In genomic region chr3:16102905-16103364, GRCh38 we compare ENCODE assay signal across 13 cellular contexts.
A peak's percentile ranks its signal among the peaks of the same experiment; 100 is the strongest.
DNase-seq lines count a peak whose midpoint lies in the region; ATAC-seq, FAIRE-seq and TF ChIP-seq lines count a peak whose summit lies in the region.
"Had no signal": no experiment of that assay in that cellular context is flagged by ENCODE, and none has a peak within 500 bp of the region (broad histone marks: within the 10 kb centered on the region; RNA-seq: fewer than 3 reads in every experiment).

No MANE protein-coding gene starts in this region.

- H3K9ac ChIP-seq in HepG2 (ENCODE audit: insufficient read depth, low read depth, low read length) = no peak overlapping the region

- H3K27me3 ChIP-seq in HepG2 (ENCODE audit: control insufficient read depth in 1 of 2, insufficient read depth in 2 of 2, low read length in 2 of 2) = no peaks in the 10 kb centered on the region

- TF ChIP-seq CTCF in coronary artery (IDR thresholded peaks at IDR 0.05) = no peak
- no peak for TF ChIP-seq CTCF in HepG2 (CRISPR knock-in tag; IDR thresholded peaks at IDR 0.05)
- TF ChIP-seq CTCF in natural killer cell (IDR thresholded peaks at IDR 0.05) = no peak

- peak; percentile 59 for DNase-seq in A172 (ENCODE audit: low spot score)
- peak; percentile 85 for DNase-seq in HT1080 (ENCODE audit: low read depth)
- DNase-seq in coronary artery (ENCODE audit: low spot score) = no peak
- peak; percentile 66 for DNase-seq in HepG2 (ENCODE audit: low spot score)
- DNase-seq in natural killer cell = no peak
- DNase-seq in stimulated activated CD4-positive, alpha-beta T cell treated with anti-CD3 and anti-CD28 coated beads, Interleukin-4, amount 100 ng/mL, for 4 hours = no peak
- no peak for DNase-seq in epidermal melanocyte (ENCODE audit: insufficient read length, low spot score)
- DNase-seq: activated CD4-positive, CD25-positive, alpha-beta regulatory T cell treated with anti-CD3 and anti-CD28 coated beads, Interleukin-2, amount 50 U/mL, for 72 hours; activated gamma-delta T cell; effector CD8-positive, alpha-beta T cell; NCI-H2081 had no signal

- ATAC-seq in HepG2 = no peak; the same call in 2 of the 3 replicates
- no peak for ATAC-seq in natural killer cell
- ATAC-seq in GM21360 (IDR thresholded peaks at IDR 0.05; ENCODE audit: unreplicated experiment) = no peak

- TF ChIP-seq POLR2A in HepG2 (IDR thresholded peaks at IDR 0.05; ENCODE audit: insufficient read depth in 1 of 2, low read depth in 2 of 2, low read length in 2 of 2) = no peak

- H3K27me3 Mint-ChIP-seq in natural killer cell (ENCODE audit: low read depth in 2 of 2) = peaks cover 12 to 22% of the 10 kb centered on the region in 2 donors
- H3K27me3 Mint-ChIP-seq: progenitor cell of endocrine pancreas had no signal

- H2AFZ ChIP-seq in HepG2 (ENCODE audit: low read length) = no peak overlapping the region

- H3K4me2 ChIP-seq in HepG2 (ENCODE audit: low read depth, low read length) = peak overlapping the region; percentile 1; the same call in 1 of the 2 replicates

- no peaks in the 10 kb centered on the region for H3K4me1 Mint-ChIP-seq in natural killer cell

- H3K27ac Mint-ChIP-seq in natural killer cell = no peak overlapping the region
- H3K27ac Mint-ChIP-seq: progenitor cell of endocrine pancreas had no signal

- no peaks in the 10 kb centered on the region for H4K20me1 ChIP-seq in HepG2 (ENCODE audit: insufficient read depth, low read length)

- H3K36me3 ChIP-seq in HepG2 (replicated peaks in 1 of 2; ENCODE audit: control insufficient read depth in 1 of 2, insufficient read depth in 2 of 2, low read length in 2 of 2) = no peaks in the 10 kb centered on the region

- H3K9me3 ChIP-seq in HepG2 (ENCODE audit: low read length) = no peaks in the 10 kb centered on the region

- POLR2A ChIA-PET in HepG2 (lab: Yijun Ruan, JAX) = interaction anchor here (1.8 kb wide), 1 partner anchor 42 kb away, joined by 5 read pairs; no protein-coding TSS in a partner anchor

- H3K27ac ChIP-seq in coronary artery = peak overlapping the region; percentile 7 to 73
- H3K27ac ChIP-seq in HepG2 (ENCODE audit: extremely low read length, insufficient read depth, low read length) = no peak overlapping the region

- H3K79me2 ChIP-seq in HepG2 (ENCODE audit: insufficient read depth, low read length) = no peaks in the 10 kb centered on the region

- TF ChIP-seq EP300 in HepG2 (IDR thresholded peaks at IDR 0.05; ENCODE audit: low read depth in 2 of 2, low read length in 2 of 2) = peak in 1 of 2 experiments; percentile 36; a peak in 1 of 4 replicates
- no peak for TF ChIP-seq EP300 in HepG2 (CRISPR knock-in tag; IDR thresholded peaks at IDR 0.05; ENCODE audit: borderline replicate concordance)

- intact Hi-C loops in HepG2 (cut with micrococcal nuclease; ENCODE audit: unreplicated experiment) = loop anchor here (2.0 kb wide), 1 partner anchor 46 kb away; no protein-coding TSS in a partner anchor
- intact Hi-C loops in natural killer cell (cut with micrococcal nuclease) = no loop called here

- in situ Hi-C loops in HepG2 (cut with HindIII; ENCODE audit: extremely low pct_ligation_motif_present, low pct_unique_long_range_greater_than_20kb) = no loop called here

- TF ChIP-seq RAD21 in HepG2 (CRISPR knock-in tag; IDR thresholded peaks at IDR 0.05) = no peak

- no TSS peak for BruUV-seq in HepG2 (replicated peaks; lab: Mats Ljungman, UMichigan)

- CTCF ChIA-PET in HepG2 (lab: Yijun Ruan, JAX; ENCODE audit: low intra/inter-chr PET ratio, low total read pairs) = no interaction called here

- H3K4me3 ChIP-seq in coronary artery = no peak overlapping the region
- H3K4me3 ChIP-seq in HepG2 (replicated peaks in 1 of 3; ENCODE audit: insufficient read depth in 1 of 3, low read depth in 2 of 3, low read length in 3 of 3) = no peak overlapping the region

- H3K36me3 Mint-ChIP-seq in natural killer cell = no peaks in the 10 kb centered on the region

- H3K4me1 ChIP-seq in HepG2 (ENCODE audit: insufficient read depth, low read length) = peaks cover 22% of the 10 kb centered on the region

- no peak for FAIRE-seq in HepG2 (lab: Jason Lieb, UNC)

- H3K9me3 Mint-ChIP-seq in natural killer cell = no peaks in the 10 kb centered on the region

- H3K4me3 Mint-ChIP-seq in natural killer cell = no peak overlapping the region

TF ChIP-seq in HepG2, 621 proteins besides CTCF, POLR2A, EP300 and RAD21:
- TF ChIP-seq GATAD2A (CRISPR knock-in tag; IDR thresholded peaks at IDR 0.05) (0 out of 2 replicates have a peak, but pooled peaks have one; percentile 13), FOXA1 (IDR thresholded peaks at IDR 0.05) (0 out of 2 replicates have a peak, but pooled peaks have one; percentile 10), FOXA1 (CRISPR knock-in tag; IDR thresholded peaks at IDR 0.05) (no peak), ZNF383 (CRISPR knock-in tag; IDR thresholded peaks at IDR 0.05; ENCODE audit: borderline replicate concordance) (no peak), GTF2F1 (IDR thresholded peaks at IDR 0.05; ENCODE audit: low read length) (no peak), DMTF1 (CRISPR knock-in tag; IDR thresholded peaks at IDR 0.05) (no peak), ARID3A (IDR thresholded peaks at IDR 0.05; ENCODE audit: low read depth, low read length) (peak; percentile 19; the same call in 1 of the 2 replicates), ARID5B (CRISPR knock-in tag; IDR thresholded peaks at IDR 0.05) (peak; percentile 44; the same call in 1 of the 2 replicates), RARA (CRISPR knock-in tag; IDR thresholded peaks at IDR 0.05) (peak; percentile 17; the same call in 1 of the 2 replicates), SOX5 (CRISPR knock-in tag; IDR thresholded peaks at IDR 0.05; ENCODE audit: borderline replicate concordance) (0 out of 2 replicates have a peak, but pooled peaks have one; percentile 9)

Comparison
In these comparisons a context has a peak if more than half of its experiments do, and no peak if none do; other contexts are left out.
1. DNase-seq: peak in A172 (single experiment), HT1080 (single experiment) and HepG2 (single experiment); none in coronary artery (single experiment), natural killer cell (single experiment), stimulated activated CD4-positive, alpha-beta T cell treated with anti-CD3 and anti-CD28 coated beads, Interleukin-4, amount 100 ng/mL, for 4 hours (0 of 2) and epidermal melanocyte (single experiment).